ENCODE assay signal across 23 cellular contexts in genomic region chr1:83850849-83851248, GRCh38.
"Had no signal": no experiment of that assay in that cellular context is flagged by ENCODE, and none has a peak within 500 bp of the region (broad histone marks: within the 10 kb centered on the region; RNA-seq: fewer than 3 reads in every experiment).

No MANE protein-coding gene starts in this region.

- H3K27ac ChIP-seq: epithelial cell of prostate, tibial nerve, VCaP had no signal

- H3K27ac Mint-ChIP-seq: activated CD8-positive, alpha-beta memory T cell treated with anti-CD3 and anti-CD28 coated beads, Interleukin-2, amount 10 ng/mL, durations not matched to agents 7 days and 5 days; activated naive CD4-positive, alpha-beta T cell treated with anti-CD3 and anti-CD28 coated beads for 36 hours; activated naive CD8-positive, alpha-beta T cell treated with anti-CD3 and anti-CD28 coated beads, Interleukin-2, amount 50 U/mL, for 24 hours; activated T-helper 2 cell treated with anti-CD3 and anti-CD28 coated beads, Interferon-gamma antibody, Interleukin-2, Interleukin-4, amounts not matched to agents 10 μg/mL and 5 μg/mL and 100 μg/mL, durations not matched to agents 14 hours and 24 hours and 36 hours; immature natural killer cell; naive B cell had no signal

- H3K4me3 Mint-ChIP-seq: activated CD8-positive, alpha-beta memory T cell treated with anti-CD3 and anti-CD28 coated beads, Interleukin-2, amount 10 ng/mL, durations not matched to agents 7 days and 5 days; activated naive CD4-positive, alpha-beta T cell treated with anti-CD3 and anti-CD28 coated beads for 36 hours; activated naive CD8-positive, alpha-beta T cell treated with anti-CD3 and anti-CD28 coated beads, Interleukin-2, amount 50 U/mL, for 24 hours; immature natural killer cell; naive B cell had no signal

- H3K4me3 ChIP-seq: tibial nerve had no signal

- DNase-seq: activated CD4-positive, alpha-beta T cell treated with anti-CD3 and anti-CD28 coated beads for 1 hour; activated CD4-positive, alpha-beta T cell treated with anti-CD3 and anti-CD28 coated beads, Interleukin-2, amount 50 U/mL, for 4 hours; activated CD8-positive, alpha-beta memory T cell treated with anti-CD3 and anti-CD28 coated beads, Interleukin-2, amount 10 ng/mL, durations not matched to agents 7 days and 5 days; activated naive CD4-positive, alpha-beta T cell treated with anti-CD3 and anti-CD28 coated beads for 36 hours; activated naive CD8-positive, alpha-beta T cell treated with anti-CD3 and anti-CD28 coated beads, Interleukin-2, amount 50 U/mL, for 24 hours; activated T-cell treated with anti-CD3 and anti-CD28 coated beads, Interleukin-2, amount 50 U/mL, for 1 hour; aorta; dermis blood vessel endothelial cell; head of caudate nucleus; immature natural killer cell; midbrain; naive B cell; retina; stimulated activated CD4-positive, alpha-beta T cell treated with anti-CD3 and anti-CD28 coated beads, Interleukin-4, amount 100 ng/mL, for 4 hours; stimulated activated CD8-positive, alpha-beta memory T cell treated with anti-CD3 and anti-CD28 coated beads, Interleukin-4, amount 100 ng/mL, for 48 hours; stimulated activated naive CD4-positive, alpha-beta T cell treated with Interleukin-2 at 50 U/mL for 16 hours; substantia nigra; T-helper 1 cell had no signal

- H3K9me3 Mint-ChIP-seq: activated naive CD4-positive, alpha-beta T cell treated with anti-CD3 and anti-CD28 coated beads for 36 hours; activated naive CD8-positive, alpha-beta T cell treated with anti-CD3 and anti-CD28 coated beads, Interleukin-2, amount 50 U/mL, for 24 hours; activated T-helper 2 cell treated with anti-CD3 and anti-CD28 coated beads, Interferon-gamma antibody, Interleukin-2, Interleukin-4, amounts not matched to agents 10 μg/mL and 5 μg/mL and 100 μg/mL, durations not matched to agents 14 hours and 24 hours and 36 hours; naive B cell had no signal

- H3K36me3 Mint-ChIP-seq: activated CD8-positive, alpha-beta memory T cell treated with anti-CD3 and anti-CD28 coated beads, Interleukin-2, amount 10 ng/mL, durations not matched to agents 7 days and 5 days; immature natural killer cell had no signal

- H3K27me3 Mint-ChIP-seq: activated CD8-positive, alpha-beta memory T cell treated with anti-CD3 and anti-CD28 coated beads, Interleukin-2, amount 10 ng/mL, durations not matched to agents 7 days and 5 days; activated naive CD8-positive, alpha-beta T cell treated with anti-CD3 and anti-CD28 coated beads, Interleukin-2, amount 50 U/mL, for 24 hours had no signal

- FAIRE-seq: frontal cortex had no signal

- H3K27me3 ChIP-seq: tibial nerve had no signal

- H3K36me3 ChIP-seq: tibial nerve had no signal

- ATAC-seq: activated CD8-positive, alpha-beta memory T cell treated with anti-CD3 and anti-CD28 coated beads, Interleukin-2, amount 10 ng/mL, durations not matched to agents 7 days and 5 days; activated naive CD8-positive, alpha-beta T cell treated with anti-CD3 and anti-CD28 coated beads, Interleukin-2, amount 50 U/mL, for 24 hours had no signal

- H3K4me1 Mint-ChIP-seq: immature natural killer cell had no signal
